23 cellular contexts compared by ENCODE assay signal in the genomic region with DNA sequence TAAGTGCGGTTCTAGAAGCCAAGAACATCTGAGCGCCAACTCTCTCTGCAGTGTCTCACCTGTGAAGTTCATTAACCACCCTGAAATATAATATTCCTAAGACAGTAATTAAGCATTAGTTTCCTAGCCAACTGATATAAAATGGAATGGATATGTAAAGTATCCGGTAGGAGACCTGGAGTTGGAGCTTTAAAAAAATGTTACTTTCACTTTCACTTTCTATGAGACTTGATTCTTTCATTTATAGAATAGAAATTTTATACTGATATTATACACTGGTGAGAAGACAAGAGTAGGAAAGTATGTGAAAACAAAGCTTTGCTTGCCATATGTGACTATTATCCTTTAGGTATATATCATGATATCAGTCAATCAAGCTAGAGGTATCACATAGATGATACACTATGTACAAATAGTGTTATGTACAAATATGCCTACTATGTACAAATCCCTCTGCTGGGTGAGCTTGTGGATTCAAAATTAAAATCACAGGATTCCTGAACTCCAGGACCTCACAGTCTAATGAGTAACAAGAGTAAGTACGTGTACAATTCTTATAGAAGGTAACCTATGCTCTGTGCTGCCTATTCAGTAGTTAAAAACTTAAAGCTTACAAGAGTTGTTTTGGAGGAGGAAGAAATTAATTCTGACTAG.
DNase-seq lines count a peak whose midpoint lies in the region; ATAC-seq and TF ChIP-seq lines count a peak whose summit lies in the region.
"Had no signal": no experiment of that assay in that cellular context is flagged by ENCODE, and none has a peak within 500 bp of the region (broad histone marks: within the 10 kb centered on the region; RNA-seq: fewer than 3 reads in every experiment).

No MANE protein-coding gene starts in this region.

- peak overlapping the region; percentile 13 for H3K27ac Mint-ChIP-seq in activated T-helper 17 cell treated with anti-CD3 and anti-CD28 coated beads, Interleukin-2, amount 50 U/mL, for 72 hours
- no peak overlapping the region for H3K27ac Mint-ChIP-seq in activated naive CD8-positive, alpha-beta T cell treated with anti-CD3 and anti-CD28 coated beads, Interleukin-2, amount 50 U/mL, for 24 hours
- H3K27ac Mint-ChIP-seq: activated naive CD8-positive, alpha-beta T cell treated with anti-CD3 and anti-CD28 coated beads, Interleukin-2, amount 10 ng/mL, durations not matched to agents 7 days and 5 days; CD4-positive, CD25-positive, alpha-beta regulatory T cell; nephron progenitor cell had no signal

- no peak for TF ChIP-seq POLR2A in upper lobe of left lung (IDR thresholded peaks at IDR 0.05)

- TF ChIP-seq EP300 in upper lobe of left lung (IDR thresholded peaks at IDR 0.05) = no peak

- H3K4me1 ChIP-seq in upper lobe of left lung = no peaks in the 10 kb centered on the region
- H3K4me1 ChIP-seq: right atrium auricular region, upper lobe of right lung had no signal

- H3K27me3 Mint-ChIP-seq in activated T-helper 17 cell treated with anti-CD3 and anti-CD28 coated beads, Interleukin-2, amount 50 U/mL, for 72 hours = no peaks in the 10 kb centered on the region
- H3K27me3 Mint-ChIP-seq in activated naive CD8-positive, alpha-beta T cell treated with anti-CD3 and anti-CD28 coated beads, Interleukin-2, amount 50 U/mL, for 24 hours = no peaks in the 10 kb centered on the region
- H3K27me3 Mint-ChIP-seq: activated naive CD8-positive, alpha-beta T cell treated with anti-CD3 and anti-CD28 coated beads, Interleukin-2, amount 10 ng/mL, durations not matched to agents 7 days and 5 days; CD4-positive, CD25-positive, alpha-beta regulatory T cell had no signal

- H3K27me3 ChIP-seq in upper lobe of left lung = no peaks in the 10 kb centered on the region
- H3K27me3 ChIP-seq: left lung, right atrium auricular region, upper lobe of right lung had no signal

- WGBS in upper lobe of left lung, 2 donors = 84 to 90% methylated on average over 4 of the region's 4 CpGs

- no peaks in the 10 kb centered on the region for H3K9me3 Mint-ChIP-seq in activated T-helper 17 cell treated with anti-CD3 and anti-CD28 coated beads, Interleukin-2, amount 50 U/mL, for 72 hours
- peaks cover 3% of the 10 kb centered on the region for H3K9me3 Mint-ChIP-seq in activated naive CD8-positive, alpha-beta T cell treated with anti-CD3 and anti-CD28 coated beads, Interleukin-2, amount 50 U/mL, for 24 hours
- H3K9me3 Mint-ChIP-seq: activated naive CD8-positive, alpha-beta T cell treated with anti-CD3 and anti-CD28 coated beads, Interleukin-2, amount 10 ng/mL, durations not matched to agents 7 days and 5 days had no signal

- H3K4me1 Mint-ChIP-seq in activated T-helper 17 cell treated with anti-CD3 and anti-CD28 coated beads, Interleukin-2, amount 50 U/mL, for 72 hours = peaks cover 11% of the 10 kb centered on the region
- H3K4me1 Mint-ChIP-seq in activated naive CD8-positive, alpha-beta T cell treated with anti-CD3 and anti-CD28 coated beads, Interleukin-2, amount 50 U/mL, for 24 hours = no peaks in the 10 kb centered on the region
- H3K4me1 Mint-ChIP-seq: activated naive CD8-positive, alpha-beta T cell treated with anti-CD3 and anti-CD28 coated beads, Interleukin-2, amount 10 ng/mL, durations not matched to agents 7 days and 5 days; nephron progenitor cell had no signal

- peak overlapping the region; percentile 40 for H3K4me3 Mint-ChIP-seq in activated T-helper 17 cell treated with anti-CD3 and anti-CD28 coated beads, Interleukin-2, amount 50 U/mL, for 72 hours
- H3K4me3 Mint-ChIP-seq in activated naive CD8-positive, alpha-beta T cell treated with anti-CD3 and anti-CD28 coated beads, Interleukin-2, amount 50 U/mL, for 24 hours = no peak overlapping the region
- H3K4me3 Mint-ChIP-seq: activated naive CD8-positive, alpha-beta T cell treated with anti-CD3 and anti-CD28 coated beads, Interleukin-2, amount 10 ng/mL, durations not matched to agents 7 days and 5 days; nephron progenitor cell had no signal

- H3K4me3 ChIP-seq in upper lobe of left lung = no peak overlapping the region
- H3K4me3 ChIP-seq: left lung, right atrium auricular region, upper lobe of right lung had no signal

- no peaks in the 10 kb centered on the region for H3K9me3 ChIP-seq in upper lobe of left lung
- H3K9me3 ChIP-seq: left lung, right atrium auricular region, upper lobe of right lung had no signal

- H3K27ac ChIP-seq in upper lobe of left lung = no peak overlapping the region
- H3K27ac ChIP-seq: left lung, right atrium auricular region, upper lobe of right lung had no signal

- no peaks in the 10 kb centered on the region for H3K36me3 ChIP-seq in upper lobe of left lung
- H3K36me3 ChIP-seq: left lung, right atrium auricular region, upper lobe of right lung had no signal

- H3K36me3 Mint-ChIP-seq in activated T-helper 17 cell treated with anti-CD3 and anti-CD28 coated beads, Interleukin-2, amount 50 U/mL, for 72 hours (ENCODE audit: low read depth) = no peaks in the 10 kb centered on the region
- no peaks in the 10 kb centered on the region for H3K36me3 Mint-ChIP-seq in activated naive CD8-positive, alpha-beta T cell treated with anti-CD3 and anti-CD28 coated beads, Interleukin-2, amount 50 U/mL, for 24 hours (ENCODE audit: low read depth)
- H3K36me3 Mint-ChIP-seq: activated naive CD8-positive, alpha-beta T cell treated with anti-CD3 and anti-CD28 coated beads, Interleukin-2, amount 10 ng/mL, durations not matched to agents 7 days and 5 days; CD4-positive, CD25-positive, alpha-beta regulatory T cell had no signal

- peak; percentile 38 for DNase-seq in DMS53 (lab: John Stamatoyannopoulos, UW)
- peak; percentile 7 for DNase-seq in HT1080 (ENCODE audit: low read depth)
- DNase-seq in left lobe of liver (ENCODE audit: low spot score) = no peak
- no peak for DNase-seq in NCI-H1105 (lab: John Stamatoyannopoulos, UW)
- no peak for DNase-seq in upper lobe of left lung
- no peak for DNase-seq in activated naive CD8-positive, alpha-beta T cell treated with anti-CD3 and anti-CD28 coated beads, Interleukin-2, amount 50 U/mL, for 24 hours
- no peak for DNase-seq in NCI-H69 (lab: John Stamatoyannopoulos, UW)
- DNase-seq: activated CD4-positive, alpha-beta T cell treated with anti-CD3 and anti-CD28 coated beads for 4 hours; activated naive CD8-positive, alpha-beta T cell treated with anti-CD3 and anti-CD28 coated beads, Interleukin-2, amount 10 ng/mL, durations not matched to agents 7 days and 5 days; activated T-cell treated with anti-CD3 and anti-CD28 coated beads, Interleukin-2, amount 50 U/mL, for 1 hour; CD4-positive, CD25-positive, alpha-beta regulatory T cell; cerebellar nuclear complex; GF-D8; head of caudate nucleus; left lung; NCI-H1092 treated with DMSO at 0.1 percent for 48 hours; NCI-H446 treated with DMSO at 0.1 percent for 48 hours; nephron progenitor cell; stimulated activated CD4-positive, alpha-beta T cell treated with anti-CD3 and anti-CD28 coated beads, Interleukin-4, amount 100 ng/mL, for 4 hours; T-helper 1 cell; upper lobe of right lung had no signal

- no peak for TF ChIP-seq CTCF in upper lobe of left lung (IDR thresholded peaks at IDR 0.05)

- ATAC-seq in activated T-helper 17 cell treated with anti-CD3 and anti-CD28 coated beads, Interleukin-2, amount 50 U/mL, for 72 hours (replicated peaks) = no peak
- peak; percentile 74 for ATAC-seq in left lobe of liver
- ATAC-seq in upper lobe of left lung (ENCODE audit: low FRiP score in 2 of 2) = no peak
- no peak for ATAC-seq in activated naive CD8-positive, alpha-beta T cell treated with anti-CD3 and anti-CD28 coated beads, Interleukin-2, amount 50 U/mL, for 24 hours
- ATAC-seq: left lung, upper lobe of right lung had no signal

Comparison
In these comparisons a context has a peak if more than half of its experiments do, and no peak if none do; other contexts are left out.
1. DNase-seq: peak in DMS53 (single experiment) and HT1080 (single experiment); none in left lobe of liver (single experiment), NCI-H1105 (single experiment), upper lobe of left lung (0 of 2), activated naive CD8-positive, alpha-beta T cell treated with anti-CD3 and anti-CD28 coated beads, Interleukin-2, amount 50 U/mL, for 24 hours (single experiment) and NCI-H69 (single experiment).